ENCODE assay signal across 33 cellular contexts in genomic region chr11:2783536-2784082, GRCh38.
DNase-seq lines count a peak whose midpoint lies in the region; ATAC-seq, FAIRE-seq and TF ChIP-seq lines count a peak whose summit lies in the region.
"Had no signal": no experiment of that assay in that cellular context is flagged by ENCODE, and none has a peak within 500 bp of the region (broad histone marks: within the 10 kb centered on the region; RNA-seq: fewer than 3 reads in every experiment).

No MANE protein-coding gene starts in this region.

- H3K9me3 Mint-ChIP-seq in nephron = peaks cover 17% of the 10 kb centered on the region
- no peaks in the 10 kb centered on the region for H3K9me3 Mint-ChIP-seq in endothelial cell (ENCODE audit: unreplicated experiment)
- H3K9me3 Mint-ChIP-seq: activated naive CD4-positive, alpha-beta T cell treated with anti-CD3 and anti-CD28 coated beads, Interleukin-2, amount 50 U/mL, for 72 hours had no signal

- dilution Hi-C loops in IMR-90 (cut with HindIII; ENCODE audit: low sequenced_read_pairs, unreplicated experiment) = no loop called here

- H3K4me1 Mint-ChIP-seq in nephron = peaks cover 42% of the 10 kb centered on the region
- no peaks in the 10 kb centered on the region for H3K4me1 Mint-ChIP-seq in endothelial cell (ENCODE audit: unreplicated experiment)

- H3K27me3 Mint-ChIP-seq in nephron (ENCODE audit: low read depth) = no peaks in the 10 kb centered on the region
- H3K27me3 Mint-ChIP-seq in endothelial cell (ENCODE audit: unreplicated experiment) = peaks cover 2% of the 10 kb centered on the region

- no peak for ATAC-seq in IMR-90 (ENCODE audit: low read depth)
- peak; percentile 31; the same call in 2 of the 3 replicates for ATAC-seq in GM12878
- ATAC-seq in GM21576 (IDR thresholded peaks at IDR 0.05; ENCODE audit: unreplicated experiment) = no peak
- ATAC-seq: activated naive CD4-positive, alpha-beta T cell treated with anti-CD3 and anti-CD28 coated beads, Interleukin-2, amount 50 U/mL, for 72 hours; foreskin keratinocyte; HCT116; left lung; upper lobe of right lung had no signal

- in situ Hi-C loops in IMR-90 (cut with MboI; ENCODE audit: low sequenced_read_pairs) = no loop called here
- in situ Hi-C loops in GM12878 (cut with MboI) = no loop called here

- H3K9me1 ChIP-seq in IMR-90 (ENCODE audit: insufficient read depth, low read length) = no peaks in the 10 kb centered on the region

- TF ChIP-seq CTCF in IMR-90 (conservative IDR thresholded peaks at IDR 0.05; ENCODE audit: low read depth, low read length) (no peak), GM12878 (IDR thresholded peaks at IDR 0.05 in 2 of 3, conservative IDR thresholded peaks at IDR 0.05 in 1 of 3; ENCODE audit: control insufficient read depth in 2 of 3, extremely low read depth in 1 of 3, insufficient read depth in 1 of 3, low read depth in 3 of 3, low read length in 3 of 3) (no peak), nephron (IDR thresholded peaks at IDR 0.05; ENCODE audit: unreplicated experiment in 3 of 3) (no peak), endothelial cell (IDR thresholded peaks at IDR 0.05; ENCODE audit: unreplicated experiment) (no peak)

- H4K20me1 ChIP-seq in IMR-90 (ENCODE audit: insufficient read depth, low read length) (no peaks in the 10 kb centered on the region), GM12878 (ENCODE audit: control insufficient read depth, insufficient read depth) (no peaks in the 10 kb centered on the region)

- TF ChIP-seq RAD21 in IMR-90 (IDR thresholded peaks at IDR 0.05; ENCODE audit: low read length) (no peak), GM12878 (IDR thresholded peaks at IDR 0.05; ENCODE audit: insufficient read depth, low read depth, low read length) (no peak)

- H4K8ac ChIP-seq in IMR-90 (ENCODE audit: low read depth in 2 of 2, low read length in 2 of 2) = no peak overlapping the region

- DNase-seq in IMR-90 (peak; percentile 4), NAMALWA (ENCODE audit: low spot score) (peak; percentile 29), GM12878 (ENCODE audit: low read depth, low spot score) (no peak), NCI-H1436 (lab: John Stamatoyannopoulos, UW) (no peak), DMS79 treated with DMSO at 0.1 percent for 48 hours (lab: John Stamatoyannopoulos, UW) (no peak), endothelial cell (ENCODE audit: low spot score) (no peak)
- DNase-seq: activated CD4-positive, alpha-beta T cell treated with anti-CD3 and anti-CD28 coated beads for 4 hours; anterior cingulate cortex; effector CD8-positive, alpha-beta T cell; erythroblast; foreskin keratinocyte; head of caudate nucleus; islet precursor cell; left lung; mesendoderm; NCI-H1417; NCI-H2081; NCI-H524 treated with DMSO at 0.1 percent for 48 hours; Peyer's patch; SHP77; stimulated activated CD4-positive, alpha-beta T cell treated with anti-CD3 and anti-CD28 coated beads, Interleukin-1b, Interleukin-23, amount 100 ng/mL, for 48 hours; stimulated activated naive CD4-positive, alpha-beta T cell treated with Interleukin-2 at 50 U/mL for 16 hours; T-helper 2 cell; upper lobe of right lung had no signal

- peaks cover 14% of the 10 kb centered on the region for H3K4me1 ChIP-seq in IMR-90 (ENCODE audit: control insufficient read depth, insufficient read depth, low read length)
- H3K4me1 ChIP-seq in GM12878 (ENCODE audit: control insufficient read depth, insufficient read depth, low read length) = peaks cover 3% of the 10 kb centered on the region; the same call in 1 of the 2 replicates
- H3K4me1 ChIP-seq: foreskin keratinocyte had no signal

- no TSS peak for BruUV-seq in IMR-90 (replicated peaks; lab: Mats Ljungman, UMichigan)
- BruUV-seq in GM12878 (replicated peaks; lab: Mats Ljungman, UMichigan) = no TSS peak

- TF ChIP-seq POLR2A in IMR-90 (IDR thresholded peaks at IDR 0.05; ENCODE audit: low read depth, low read length) (no peak), GM12878 (IDR thresholded peaks at IDR 0.05; ENCODE audit: low read depth, low read length) (no peak)

- H2BK120ac ChIP-seq in IMR-90 (ENCODE audit: low read depth, low read length) = no peak overlapping the region

- H3K9me3 ChIP-seq in IMR-90 (ENCODE audit: control insufficient read depth, insufficient read depth, low read length) (no peaks in the 10 kb centered on the region), GM12878 (replicated peaks; ENCODE audit: control insufficient read depth, insufficient read depth, low read length) (no peaks in the 10 kb centered on the region)
- H3K9me3 ChIP-seq: left lung, Peyer's patch, upper lobe of right lung had no signal

- no peaks in the 10 kb centered on the region for H3K79me2 ChIP-seq in GM12878 (ENCODE audit: control insufficient read depth, insufficient read depth, low read length)
- H3K79me2 ChIP-seq: parathyroid adenoma had no signal

- no peak overlapping the region for H2BK20ac ChIP-seq in IMR-90 (ENCODE audit: low read depth, low read length)

- POLR2A ChIA-PET in IMR-90 (lab: Charles Lee; ENCODE audit: unreplicated experiment) = no interaction called here
- POLR2A ChIA-PET in GM12878 (lab: Charles Lee) = no interaction called here

- H3K27me3 ChIP-seq in IMR-90 (ENCODE audit: control insufficient read depth, insufficient read depth, low read length) = peaks cover 9% of the 10 kb centered on the region
- no peaks in the 10 kb centered on the region; a peak in 1 of 4 replicates for H3K27me3 ChIP-seq in GM12878 (replicated peaks in 1 of 2; ENCODE audit: control insufficient read depth in 2 of 2, insufficient read depth in 2 of 2, low read length in 1 of 2)
- H3K27me3 ChIP-seq: neural progenitor cell, Peyer's patch, upper lobe of right lung had no signal

- H3K27ac ChIP-seq in IMR-90 (ENCODE audit: insufficient read depth, low read length) = no peak overlapping the region
- no peak overlapping the region for H3K27ac ChIP-seq in GM12878 (ENCODE audit: control insufficient read depth, insufficient read depth)
- H3K27ac ChIP-seq: coronary artery, foreskin keratinocyte, left lung, neural progenitor cell, parathyroid adenoma, Peyer's patch, upper lobe of right lung had no signal

- H2BK15ac ChIP-seq in IMR-90 (ENCODE audit: low read depth, low read length) = no peak overlapping the region

- H3K27ac Mint-ChIP-seq in nephron = peak overlapping the region; percentile 57 to 90 (median 82)
- no peak overlapping the region for H3K27ac Mint-ChIP-seq in endothelial cell (ENCODE audit: unreplicated experiment)
- H3K27ac Mint-ChIP-seq: activated naive CD4-positive, alpha-beta T cell treated with anti-CD3 and anti-CD28 coated beads, Interleukin-2, amount 50 U/mL, for 72 hours; neural progenitor cell had no signal

- H3K9ac ChIP-seq in IMR-90 (ENCODE audit: low read depth, low read length) (no peak overlapping the region), GM12878 (ENCODE audit: control insufficient read depth, insufficient read depth, low read length) (no peak overlapping the region)
- H3K9ac ChIP-seq: neural progenitor cell, parathyroid adenoma had no signal

- no peak overlapping the region for H2AK5ac ChIP-seq in IMR-90 (ENCODE audit: low read depth, low read length)

- no peak overlapping the region for H3K56ac ChIP-seq in IMR-90 (ENCODE audit: extremely low read depth, insufficient read depth, low read length)

- CTCF ChIA-PET in IMR-90 (lab: Yijun Ruan, JAX) = no interaction called here
- CTCF ChIA-PET in GM12878 (lab: Yijun Ruan, JAX) = no interaction called here

- no peak overlapping the region for H2AK9ac ChIP-seq in IMR-90 (replicated peaks; ENCODE audit: low read depth, low read length, poor library complexity)

- FAIRE-seq in GM12878 (lab: Jason Lieb, UNC) = no peak
- FAIRE-seq: D721Med had no signal

- SMC1A ChIA-PET in GM12878 (lab: Charles Lee; ENCODE audit: uncharacterized antibody, unreplicated experiment) = no interaction called here

- no peak overlapping the region for H4K91ac ChIP-seq in IMR-90 (ENCODE audit: insufficient read depth, low read depth, low read length)

- H3K4me3 Mint-ChIP-seq in nephron (no peak overlapping the region), endothelial cell (ENCODE audit: unreplicated experiment) (no peak overlapping the region)
- H3K4me3 Mint-ChIP-seq: CD14-positive monocyte, neural progenitor cell had no signal

- H3K36me3 ChIP-seq in IMR-90 (ENCODE audit: control insufficient read depth, insufficient read depth, low read length) (no peaks in the 10 kb centered on the region), GM12878 (ENCODE audit: control insufficient read depth in 2 of 2, insufficient read depth in 2 of 2, low read length in 1 of 2) (no peaks in the 10 kb centered on the region)
- H3K36me3 ChIP-seq: left lung, neural progenitor cell, Peyer's patch, upper lobe of right lung had no signal

- H3K4ac ChIP-seq in IMR-90 (ENCODE audit: low read depth, low read length) = no peak overlapping the region

- no peaks in the 10 kb centered on the region for H3K79me1 ChIP-seq in IMR-90 (ENCODE audit: low read depth in 1 of 2, low read length in 2 of 2)

- H3K14ac ChIP-seq in IMR-90 (replicated peaks; ENCODE audit: low read depth, low read length) = no peak overlapping the region

- TF ChIP-seq EP300 in GM12878 (IDR thresholded peaks at IDR 0.05; ENCODE audit: borderline replicate concordance in 1 of 2, control insufficient read depth in 1 of 2, low read depth in 2 of 2, low read length in 2 of 2) = no peak

- no peak overlapping the region for H2BK5ac ChIP-seq in IMR-90 (ENCODE audit: low read depth, low read length, poor library complexity, severe bottlenecking)

- H3K36me3 Mint-ChIP-seq in nephron (ENCODE audit: low read depth) (peaks cover 3% of the 10 kb centered on the region), endothelial cell (ENCODE audit: low read depth, unreplicated experiment) (peaks cover 8% of the 10 kb centered on the region)
- H3K36me3 Mint-ChIP-seq: activated naive CD4-positive, alpha-beta T cell treated with anti-CD3 and anti-CD28 coated beads, Interleukin-2, amount 50 U/mL, for 72 hours; neural progenitor cell had no signal

- H3K23ac ChIP-seq in IMR-90 (ENCODE audit: low read depth, low read length) = no peak overlapping the region

- H2AFZ ChIP-seq in IMR-90 (replicated peaks; ENCODE audit: low read length, poor library complexity) = no peak overlapping the region
- no peak overlapping the region for H2AFZ ChIP-seq in GM12878 (ENCODE audit: control insufficient read depth, low read depth, low read length)
- H2AFZ ChIP-seq: neural progenitor cell, parathyroid adenoma had no signal

- no peak overlapping the region for H4K5ac ChIP-seq in IMR-90 (ENCODE audit: low read depth, low read length)

- intact Hi-C loops in IMR-90 (cut with micrococcal nuclease) (no loop called here), GM12878 (cut with micrococcal nuclease; ENCODE audit: unreplicated experiment) (no loop called here)

- no peak overlapping the region for H3K4me2 ChIP-seq in IMR-90 (ENCODE audit: low read depth, low read length)
- no peak overlapping the region for H3K4me2 ChIP-seq in GM12878 (ENCODE audit: control insufficient read depth, insufficient read depth)
- H3K4me2 ChIP-seq: neural progenitor cell had no signal

- RAD21 ChIA-PET in GM12878 (lab: Charles Lee; ENCODE audit: unreplicated experiment) = no interaction called here

- no peak overlapping the region for H3K18ac ChIP-seq in IMR-90 (ENCODE audit: low read depth, low read length)

- no peak overlapping the region for H3K4me3 ChIP-seq in IMR-90 (ENCODE audit: insufficient read depth, low read depth, low read length)
- no peak overlapping the region for H3K4me3 ChIP-seq in GM12878
- H3K4me3 ChIP-seq: coronary artery, left lung, neural progenitor cell, Peyer's patch, upper lobe of right lung had no signal

TF ChIP-seq in GM12878, 131 proteins besides CTCF, POLR2A, EP300 and RAD21 (continues in another document):
- TF ChIP-seq MTA2 (IDR thresholded peaks at IDR 0.05; ENCODE audit: low read depth) = peak; percentile 55; the same call in 1 of the 2 replicates

Comparison
In these comparisons a context has a peak if more than half of its experiments do, and no peak if none do; other contexts are left out.
1. DNase-seq: peak in IMR-90 (single experiment) and NAMALWA (single experiment); none in GM12878 (single experiment), NCI-H1436 (single experiment), DMS79 treated with DMSO at 0.1 percent for 48 hours (single experiment) and endothelial cell (single experiment).